8 cellular contexts compared by ENCODE assay signal in the genomic region with DNA sequence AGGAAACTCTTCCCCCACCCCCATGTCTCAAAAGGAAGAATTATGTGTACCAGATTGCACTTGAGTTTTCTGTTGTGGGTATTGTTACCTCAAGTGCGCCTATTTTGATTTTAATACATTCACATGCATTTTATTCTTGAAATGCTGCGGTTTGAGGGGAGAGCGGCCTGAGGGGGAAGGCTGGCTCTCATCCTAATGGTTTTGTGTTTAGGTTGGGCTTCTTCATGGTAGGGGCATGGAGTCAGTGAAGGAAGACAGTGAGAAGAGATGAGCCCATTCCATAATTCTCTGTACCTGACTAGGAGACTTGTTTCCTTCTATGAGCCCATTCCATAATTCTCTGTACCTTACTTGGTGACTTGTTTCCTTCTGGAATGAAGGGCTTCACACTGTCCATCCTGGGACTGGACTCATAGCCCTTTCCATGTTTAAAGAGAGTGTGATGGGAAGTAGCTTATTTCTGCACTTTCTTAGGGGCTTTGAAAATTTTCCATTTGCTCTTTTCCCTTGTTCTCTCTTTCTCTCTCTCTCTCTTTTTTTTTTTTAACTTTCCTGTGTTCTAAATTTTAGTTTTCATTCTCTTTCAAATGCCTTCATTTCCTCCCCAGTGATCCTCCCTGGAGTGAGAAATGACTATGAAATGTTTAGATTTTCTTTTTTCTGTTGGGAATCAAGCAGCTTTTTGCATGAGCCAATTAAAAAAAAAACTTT. TPM values are rescaled to one million over a fixed set of nuclear protein-coding genes. Genes with fewer than 3 reads are reported as not detected.
DNase-seq lines count a peak whose midpoint lies in the region; ATAC-seq and TF ChIP-seq lines count a peak whose summit lies in the region.

No MANE protein-coding gene starts in this region.

- peaks cover 48% of the 10 kb centered on the region for H3K27me3 Mint-ChIP-seq in stimulated activated naive CD8-positive, alpha-beta T cell treated with anti-CD3 and anti-CD28 coated beads, Interleukin-15, Interleukin-2, amounts not matched to agents 100 ng/mL and 50 ng/mL, for 24 hours
- peaks cover 7% of the 10 kb centered on the region for H3K27me3 Mint-ChIP-seq in activated naive CD8-positive, alpha-beta T cell treated with anti-CD3 and anti-CD28 coated beads, Interleukin-2, amount 10 ng/mL, durations not matched to agents 7 days and 5 days

- H3K27ac ChIP-seq in right lobe of liver: peak overlapping the region in 1 of 3 donors; percentile 89

- peaks cover 17% of the 10 kb centered on the region for H3K36me3 Mint-ChIP-seq in stimulated activated naive CD8-positive, alpha-beta T cell treated with anti-CD3 and anti-CD28 coated beads, Interleukin-15, Interleukin-2, amounts not matched to agents 100 ng/mL and 50 ng/mL, for 24 hours (ENCODE audit: low read depth)
- peaks cover 30% of the 10 kb centered on the region for H3K36me3 Mint-ChIP-seq in activated naive CD8-positive, alpha-beta T cell treated with anti-CD3 and anti-CD28 coated beads, Interleukin-2, amount 10 ng/mL, durations not matched to agents 7 days and 5 days

- intact Hi-C loops in right lobe of liver (cut with DNase I): no loop called here

- H3K4me3 ChIP-seq in right lobe of liver: peak overlapping the region; percentile 71 to 84 (median 79)

- H3K9me3 Mint-ChIP-seq in stimulated activated naive CD8-positive, alpha-beta T cell treated with anti-CD3 and anti-CD28 coated beads, Interleukin-15, Interleukin-2, amounts not matched to agents 100 ng/mL and 50 ng/mL, for 24 hours: no peaks in the 10 kb centered on the region
- no peaks in the 10 kb centered on the region for H3K9me3 Mint-ChIP-seq in activated naive CD8-positive, alpha-beta T cell treated with anti-CD3 and anti-CD28 coated beads, Interleukin-2, amount 10 ng/mL, durations not matched to agents 7 days and 5 days

- no peak for ATAC-seq in stimulated activated naive CD8-positive, alpha-beta T cell treated with anti-CD3 and anti-CD28 coated beads, Interleukin-15, Interleukin-2, amounts not matched to agents 100 U/mL and 50 U/mL, for 24 hours
- no peak for ATAC-seq in activated naive CD8-positive, alpha-beta T cell treated with anti-CD3 and anti-CD28 coated beads, Interleukin-2, amount 10 ng/mL, durations not matched to agents 7 days and 5 days (ENCODE audit: low read depth)
- ATAC-seq in right lobe of liver: no peak
- ATAC-seq in HG03196 (IDR thresholded peaks at IDR 0.05; ENCODE audit: unreplicated experiment): no peak

- H3K27me3 ChIP-seq in right lobe of liver: no peaks in the 10 kb centered on the region

- peaks cover 21% of the 10 kb centered on the region for H3K4me1 Mint-ChIP-seq in stimulated activated naive CD8-positive, alpha-beta T cell treated with anti-CD3 and anti-CD28 coated beads, Interleukin-15, Interleukin-2, amounts not matched to agents 100 ng/mL and 50 ng/mL, for 24 hours (ENCODE audit: low read depth)
- peaks cover 42% of the 10 kb centered on the region for H3K4me1 Mint-ChIP-seq in activated naive CD8-positive, alpha-beta T cell treated with anti-CD3 and anti-CD28 coated beads, Interleukin-2, amount 10 ng/mL, durations not matched to agents 7 days and 5 days

- no peak overlapping the region for H3K27ac Mint-ChIP-seq in stimulated activated naive CD8-positive, alpha-beta T cell treated with anti-CD3 and anti-CD28 coated beads, Interleukin-15, Interleukin-2, amounts not matched to agents 100 ng/mL and 50 ng/mL, for 24 hours
- no peak overlapping the region for H3K27ac Mint-ChIP-seq in activated naive CD8-positive, alpha-beta T cell treated with anti-CD3 and anti-CD28 coated beads, Interleukin-2, amount 10 ng/mL, durations not matched to agents 7 days and 5 days

- 24% methylated on average over 3 of the region's 3 CpGs for WGBS in right lobe of liver (ENCODE audit: insufficient coverage, low coverage, low lambda C conversion rate, missing lambda C conversion rate)

- H3K4me1 ChIP-seq in right lobe of liver: peaks cover 0 to 46% (median 4%) of the 10 kb centered on the region in 4 donors

- TF ChIP-seq POLR2A in right lobe of liver (IDR thresholded peaks at IDR 0.05): no peak

- H3K4me3 Mint-ChIP-seq in stimulated activated naive CD8-positive, alpha-beta T cell treated with anti-CD3 and anti-CD28 coated beads, Interleukin-15, Interleukin-2, amounts not matched to agents 100 ng/mL and 50 ng/mL, for 24 hours: peak overlapping the region; percentile 86
- H3K4me3 Mint-ChIP-seq in activated naive CD8-positive, alpha-beta T cell treated with anti-CD3 and anti-CD28 coated beads, Interleukin-2, amount 10 ng/mL, durations not matched to agents 7 days and 5 days: peak overlapping the region; percentile 90

- H3K36me3 ChIP-seq in right lobe of liver: no peaks in the 10 kb centered on the region

- DNase-seq in stimulated activated naive CD8-positive, alpha-beta T cell treated with anti-CD3 and anti-CD28 coated beads, Interleukin-15, Interleukin-2, amounts not matched to agents 100 U/mL and 50 U/mL, for 24 hours: no peak
- no peak for DNase-seq in activated naive CD8-positive, alpha-beta T cell treated with anti-CD3 and anti-CD28 coated beads, Interleukin-2, amount 10 ng/mL, durations not matched to agents 7 days and 5 days
- DNase-seq in right lobe of liver: no peak
- DNase-seq in NCI-H128 (lab: John Stamatoyannopoulos, UW; ENCODE audit: unreplicated experiment): no peak
- no peak for DNase-seq in NCI-H774 (lab: John Stamatoyannopoulos, UW)
- no peak for DNase-seq in NK-92 treated with Interleukin-12 subunit alpha and Interleukin-12 subunit beta, amount 100 ng/mL, for 24 hours (lab: John Stamatoyannopoulos, UW)

- no peaks in the 10 kb centered on the region for H3K9me3 ChIP-seq in right lobe of liver

- POLR2A ChIA-PET in activated naive CD8-positive, alpha-beta T cell treated with anti-CD3 and anti-CD28 coated beads, Interleukin-2, amount 10 ng/mL, durations not matched to agents 7 days and 5 days (lab: Charles Lee): no interaction called here

- no peak for TF ChIP-seq CTCF in right lobe of liver (IDR thresholded peaks at IDR 0.05)

RNA-seq across cellular contexts. Expression of a gene that starts 1.9 kb away (rescaled TPM):
- 10 to 100 TPM; 79.5 to 81.3 TPM for total RNA-seq in activated naive CD8-positive, alpha-beta T cell treated with anti-CD3 and anti-CD28 coated beads, Interleukin-2, amount 10 ng/mL, durations not matched to agents 7 days and 5 days
- total RNA-seq in right lobe of liver: 100 to 1,000 TPM; 108 to 171 (median 123) TPM
